In the genomic region with DNA sequence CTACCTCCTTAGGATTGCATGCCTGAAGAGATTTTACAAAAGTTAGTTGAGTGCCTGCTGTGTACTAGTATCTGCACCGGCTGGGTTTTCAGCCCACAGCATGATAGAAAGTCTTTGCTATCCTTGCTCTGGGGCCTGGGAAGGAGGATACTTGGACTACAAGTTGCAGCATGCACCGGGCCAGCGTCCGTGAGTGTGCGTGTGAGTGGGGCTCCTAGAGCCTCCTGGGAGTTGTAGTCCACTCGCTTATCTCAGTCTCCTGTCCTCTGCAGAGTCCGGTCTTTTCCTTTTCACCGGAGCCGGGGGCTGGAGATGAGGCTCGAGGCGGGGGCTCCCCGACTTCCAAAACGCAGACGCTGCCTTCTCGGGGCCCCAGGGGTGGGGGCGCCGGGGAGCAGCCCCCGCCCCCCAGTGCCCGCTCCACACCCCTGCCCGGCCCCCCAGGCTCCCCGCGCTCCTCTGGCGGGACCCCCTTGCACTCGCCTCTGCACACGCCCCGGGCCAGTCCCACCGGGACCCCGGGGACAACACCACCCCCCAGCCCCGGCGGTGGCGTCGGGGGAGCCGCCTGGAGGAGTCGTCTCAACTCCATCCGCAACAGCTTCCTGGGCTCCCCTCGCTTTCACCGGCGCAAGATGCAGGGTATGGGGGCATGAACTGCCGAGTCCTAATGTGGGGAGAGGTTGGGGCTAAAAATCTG, we compare ENCODE assay signal across 1 cellular context.
TF ChIP-seq lines count a peak whose summit lies in the region.

No MANE protein-coding gene starts in this region.

TF ChIP-seq in K562, 482 proteins besides CTCF, POLR2A, EP300 and RAD21 (continued from another document):
- TF ChIP-seq NRF1 (conservative IDR thresholded peaks at IDR 0.05 in 1 of 2, IDR thresholded peaks at IDR 0.05 in 1 of 2) (peak; percentile 50 to 59), CREM (IDR thresholded peaks at IDR 0.05; ENCODE audit: low read depth) (peak; percentile 90)
- TF ChIP-seq, protein P1, sequence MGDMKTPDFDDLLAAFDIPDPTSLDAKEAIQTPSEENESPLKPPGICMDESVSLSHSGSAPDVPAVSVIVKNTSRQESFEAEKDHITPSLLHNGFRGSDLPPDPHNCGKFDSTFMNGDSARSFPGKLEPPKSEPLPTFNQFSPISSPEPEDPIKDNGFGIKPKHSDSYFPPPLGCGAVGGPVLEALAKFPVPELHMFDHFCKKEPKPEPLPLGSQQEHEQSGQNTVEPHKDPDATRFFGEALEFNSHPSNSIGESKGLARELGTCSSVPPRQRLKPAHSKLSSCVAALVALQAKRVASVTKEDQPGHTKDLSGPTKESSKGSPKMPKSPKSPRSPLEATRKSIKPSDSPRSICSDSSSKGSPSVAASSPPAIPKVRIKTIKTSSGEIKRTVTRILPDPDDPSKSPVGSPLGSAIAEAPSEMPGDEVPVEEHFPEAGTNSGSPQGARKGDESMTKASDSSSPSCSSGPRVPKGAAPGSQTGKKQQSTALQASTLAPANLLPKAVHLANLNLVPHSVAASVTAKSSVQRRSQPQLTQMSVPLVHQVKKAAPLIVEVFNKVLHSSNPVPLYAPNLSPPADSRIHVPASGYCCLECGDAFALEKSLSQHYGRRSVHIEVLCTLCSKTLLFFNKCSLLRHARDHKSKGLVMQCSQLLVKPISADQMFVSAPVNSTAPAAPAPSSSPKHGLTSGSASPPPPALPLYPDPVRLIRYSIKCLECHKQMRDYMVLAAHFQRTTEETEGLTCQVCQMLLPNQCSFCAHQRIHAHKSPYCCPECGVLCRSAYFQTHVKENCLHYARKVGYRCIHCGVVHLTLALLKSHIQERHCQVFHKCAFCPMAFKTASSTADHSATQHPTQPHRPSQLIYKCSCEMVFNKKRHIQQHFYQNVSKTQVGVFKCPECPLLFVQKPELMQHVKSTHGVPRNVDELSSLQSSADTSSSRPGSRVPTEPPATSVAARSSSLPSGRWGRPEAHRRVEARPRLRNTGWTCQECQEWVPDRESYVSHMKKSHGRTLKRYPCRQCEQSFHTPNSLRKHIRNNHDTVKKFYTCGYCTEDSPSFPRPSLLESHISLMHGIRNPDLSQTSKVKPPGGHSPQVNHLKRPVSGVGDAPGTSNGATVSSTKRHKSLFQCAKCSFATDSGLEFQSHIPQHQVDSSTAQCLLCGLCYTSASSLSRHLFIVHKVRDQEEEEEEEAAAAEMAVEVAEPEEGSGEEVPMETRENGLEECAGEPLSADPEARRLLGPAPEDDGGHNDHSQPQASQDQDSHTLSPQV (IDR thresholded peaks at IDR 0.05) = peak; percentile 78
